ENCODE assay signal across 12 cellular contexts in the genomic region with DNA sequence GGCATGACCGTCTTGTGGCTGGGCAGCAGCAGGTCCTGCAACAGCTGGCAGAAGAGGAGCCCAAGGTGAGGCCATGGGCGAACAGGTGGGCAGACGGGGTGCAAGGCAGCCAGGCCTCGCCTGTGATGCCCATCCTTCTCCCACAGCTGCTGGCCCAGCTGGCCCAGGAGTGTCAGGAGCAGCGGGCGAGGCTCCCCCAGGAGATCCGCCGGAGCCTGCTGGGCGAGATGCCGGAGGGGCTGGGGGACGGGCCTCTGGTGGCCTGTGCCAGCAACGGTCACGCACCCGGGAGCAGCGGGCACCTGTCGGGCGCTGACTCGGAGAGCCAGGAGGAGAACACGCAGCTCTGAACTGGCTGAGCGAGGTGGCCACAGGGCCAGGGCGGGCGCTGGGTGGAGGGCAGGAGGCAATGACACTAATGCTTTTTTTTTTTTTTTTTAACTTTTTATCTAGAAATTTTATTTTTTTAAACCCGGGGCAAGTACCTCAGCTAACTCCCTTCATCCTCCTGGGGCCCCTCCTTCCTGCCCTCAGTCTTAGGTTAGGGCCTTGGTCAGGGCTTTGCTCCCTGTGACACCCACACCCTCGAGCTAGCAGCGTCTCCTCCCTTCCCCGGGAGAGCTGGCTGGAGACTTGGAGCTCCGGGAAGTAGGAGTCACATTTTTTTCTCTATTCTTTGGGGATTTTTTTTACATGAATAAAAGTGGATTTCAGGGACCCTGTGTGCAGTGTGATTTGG. TPM values are rescaled to one million over a fixed set of nuclear protein-coding genes. Genes with fewer than 3 reads are reported as not detected.
DNase-seq lines count a peak whose midpoint lies in the region; ATAC-seq, FAIRE-seq and TF ChIP-seq lines count a peak whose summit lies in the region.
"Had no signal": no experiment of that assay in that cellular context is flagged by ENCODE, and none has a peak within 500 bp of the region (broad histone marks: within the 10 kb centered on the region; RNA-seq: fewer than 3 reads in every experiment).

No MANE protein-coding gene starts in this region.

- WGBS in SK-N-SH (ENCODE audit: low lambda C conversion rate) = 90% methylated on average over 21 of the region's 27 CpGs
- 91% methylated on average over 20 of the region's 27 CpGs for WGBS in HepG2 (ENCODE audit: low lambda C conversion rate)

- peaks cover 15 to 25% of the 10 kb centered on the region in 2 experiments for H3K36me3 ChIP-seq in SK-N-SH (replicated peaks in 1 of 2; ENCODE audit: control insufficient read depth in 1 of 2, insufficient read depth in 2 of 2, low read length in 1 of 2)
- H3K36me3 ChIP-seq in HepG2 (replicated peaks in 1 of 2; ENCODE audit: control insufficient read depth in 1 of 2, insufficient read depth in 2 of 2, low read length in 2 of 2) = peaks cover 1 to 13% of the 10 kb centered on the region in 2 experiments; a peak in 4 of 5 replicates
- H3K36me3 ChIP-seq in stomach smooth muscle (ENCODE audit: control insufficient read depth in 2 of 2, insufficient read depth in 2 of 2, low read length in 2 of 2) = peaks cover 9 to 20% of the 10 kb centered on the region in 2 donors

- in situ Hi-C loops in HepG2 (cut with HindIII; ENCODE audit: extremely low pct_ligation_motif_present, low pct_unique_long_range_greater_than_20kb) = no loop called here

- TF ChIP-seq CTCF in SK-N-SH (IDR thresholded peaks at IDR 0.05) (no peak), HepG2 (CRISPR knock-in tag; IDR thresholded peaks at IDR 0.05) (no peak)

- H2AFZ ChIP-seq in SK-N-SH (ENCODE audit: low read depth) (no peak overlapping the region), HepG2 (ENCODE audit: low read length) (no peak overlapping the region)

- H3K9me3 Mint-ChIP-seq in activated T-helper 1 cell treated with anti-CD3 and anti-CD28 coated beads, Interleukin-12 subunit alpha, Interleukin-12 subunit beta, Interleukin-2, Interleukin-4 antibody, amounts not matched to agents 30 ng/mL and 10 ng/mL and 1 ng/mL, durations not matched to agents 14 hours and 24 hours and 36 hours = no peaks in the 10 kb centered on the region
- H3K9me3 Mint-ChIP-seq: activated T-cell treated with anti-CD3 and anti-CD28 coated beads, Interleukin-2, amount 50 U/mL, for 4 hours had no signal

- peaks cover 12 to 60% of the 10 kb centered on the region in 2 experiments; a peak in 3 of 4 replicates for H3K4me1 ChIP-seq in SK-N-SH (ENCODE audit: control insufficient read depth in 1 of 2, insufficient read depth in 2 of 2, low read depth in 1 of 2, low read length in 1 of 2)
- peaks cover 22% of the 10 kb centered on the region for H3K4me1 ChIP-seq in HepG2 (ENCODE audit: insufficient read depth, low read length)
- peaks cover 35% of the 10 kb centered on the region for H3K4me1 ChIP-seq in stomach smooth muscle (ENCODE audit: control insufficient read depth, insufficient read depth, low read length)
- H3K4me1 ChIP-seq: SJCRH30 had no signal

- peaks cover 28% of the 10 kb centered on the region for H3K4me1 Mint-ChIP-seq in activated T-helper 1 cell treated with anti-CD3 and anti-CD28 coated beads, Interleukin-12 subunit alpha, Interleukin-12 subunit beta, Interleukin-2, Interleukin-4 antibody, amounts not matched to agents 30 ng/mL and 10 ng/mL and 1 ng/mL, durations not matched to agents 14 hours and 24 hours and 36 hours (ENCODE audit: low read depth)

- H3K4me3 ChIP-seq in SK-N-SH (ENCODE audit: low read depth in 2 of 2, low read length in 1 of 2) = no peak overlapping the region
- H3K4me3 ChIP-seq in HepG2 (replicated peaks in 1 of 3; ENCODE audit: insufficient read depth in 1 of 3, low read depth in 2 of 3, low read length in 3 of 3) = no peak overlapping the region
- H3K4me3 ChIP-seq in stomach smooth muscle (ENCODE audit: low read length in 2 of 2) = no peak overlapping the region
- H3K4me3 ChIP-seq: SJCRH30 had no signal

- DNase-seq in SK-N-SH = no peak
- DNase-seq in activated T-helper 1 cell treated with anti-CD3 and anti-CD28 coated beads, Interleukin-12 subunit alpha, Interleukin-12 subunit beta, Interleukin-2, Interleukin-4 antibody, amounts not matched to agents 30 ng/mL and 10 ng/mL and 1 ng/mL, durations not matched to agents 14 hours and 24 hours and 36 hours (ENCODE audit: low spot score) = no peak
- no peak for DNase-seq in HepG2 (ENCODE audit: low spot score)
- DNase-seq: activated T-cell treated with anti-CD3 and anti-CD28 coated beads, Interleukin-2, amount 50 U/mL, for 4 hours; Karpas-422; SJCRH30 had no signal

- intact Hi-C loops in activated T-helper 1 cell treated with anti-CD3 and anti-CD28 coated beads, Interleukin-12 subunit alpha, Interleukin-12 subunit beta, Interleukin-2, Interleukin-4 antibody, amounts not matched to agents 30 ng/mL and 10 ng/mL and 1 ng/mL, durations not matched to agents 14 hours and 24 hours and 36 hours (cut with micrococcal nuclease) = no loop called here
- intact Hi-C loops in HepG2 (cut with micrococcal nuclease; ENCODE audit: unreplicated experiment) = no loop called here

- no peak for TF ChIP-seq RAD21 in SK-N-SH (IDR thresholded peaks at IDR 0.05; ENCODE audit: low read length)
- TF ChIP-seq RAD21 in HepG2 (CRISPR knock-in tag; IDR thresholded peaks at IDR 0.05) = no peak

- POLR2A ChIA-PET in SK-N-SH (lab: Yijun Ruan, JAX) = interaction anchor here (0.7 to 6.5 kb wide), 4 partner anchors 21 to 1235 kb away, joined by 3 to 112 read pairs (median 4); partner anchors contain the start of genes FKBP2, NUDT22, PLCB3 and PPP1R14B
- POLR2A ChIA-PET in HepG2 (lab: Yijun Ruan, JAX) = interaction anchor here (0.7 to 5.9 kb wide), 6 partner anchors 15 to 63 kb away, joined by 3 to 113 read pairs (median 8); partner anchors contain the start of genes BAD, ESRRA, FKBP2 and PPP1R14B

- H3K9me3 ChIP-seq in SK-N-SH (no peaks in the 10 kb centered on the region), HepG2 (ENCODE audit: low read length) (no peaks in the 10 kb centered on the region), stomach smooth muscle (ENCODE audit: control insufficient read depth in 2 of 2, low read length in 2 of 2) (no peaks in the 10 kb centered on the region)
- H3K9me3 ChIP-seq: SJCRH30 had no signal

- H3K4me3 Mint-ChIP-seq in activated T-helper 1 cell treated with anti-CD3 and anti-CD28 coated beads, Interleukin-12 subunit alpha, Interleukin-12 subunit beta, Interleukin-2, Interleukin-4 antibody, amounts not matched to agents 30 ng/mL and 10 ng/mL and 1 ng/mL, durations not matched to agents 14 hours and 24 hours and 36 hours = peak overlapping the region; percentile 49

- peak overlapping the region; percentile 51 for H3K27ac Mint-ChIP-seq in activated T-helper 1 cell treated with anti-CD3 and anti-CD28 coated beads, Interleukin-12 subunit alpha, Interleukin-12 subunit beta, Interleukin-2, Interleukin-4 antibody, amounts not matched to agents 30 ng/mL and 10 ng/mL and 1 ng/mL, durations not matched to agents 14 hours and 24 hours and 36 hours

- H3K4me2 ChIP-seq in SK-N-SH (no peak overlapping the region), HepG2 (ENCODE audit: low read depth, low read length) (peak overlapping the region; percentile 95; the same call in 1 of the 2 replicates)

- ATAC-seq in SK-N-SH treated with all-trans-retinoic acid at 6 μM for 48 hours (no peak), HepG2 (no peak), HG02571 (IDR thresholded peaks at IDR 0.05; ENCODE audit: unreplicated experiment) (no peak), HG03135 (IDR thresholded peaks at IDR 0.05; ENCODE audit: unreplicated experiment) (no peak)
- ATAC-seq in activated CD4-positive, CD25-positive, alpha-beta regulatory T cell treated with anti-CD3 and anti-CD28 coated beads, Interleukin-2, amount 50 U/mL, for 24 hours = no peak
- ATAC-seq: activated T-cell treated with anti-CD3 and anti-CD28 coated beads, Interleukin-2, amount 50 U/mL, for 4 hours had no signal

- no peak for FAIRE-seq in HepG2 (lab: Jason Lieb, UNC)

- peaks cover 10% of the 10 kb centered on the region for H3K79me2 ChIP-seq in SK-N-SH (ENCODE audit: insufficient read depth)
- H3K79me2 ChIP-seq in HepG2 (ENCODE audit: insufficient read depth, low read length) = peaks cover 10% of the 10 kb centered on the region

- H4K20me1 ChIP-seq in SK-N-SH (ENCODE audit: insufficient read depth) (no peaks in the 10 kb centered on the region), HepG2 (ENCODE audit: insufficient read depth, low read length) (no peaks in the 10 kb centered on the region)

- no peaks in the 10 kb centered on the region for H3K27me3 ChIP-seq in SK-N-SH (ENCODE audit: insufficient read depth)
- H3K27me3 ChIP-seq in HepG2 (ENCODE audit: control insufficient read depth in 1 of 2, insufficient read depth in 2 of 2, low read length in 2 of 2) = no peaks in the 10 kb centered on the region
- no peaks in the 10 kb centered on the region for H3K27me3 ChIP-seq in stomach smooth muscle (ENCODE audit: control insufficient read depth in 1 of 2, insufficient read depth in 2 of 2, low read length in 2 of 2)
- H3K27me3 ChIP-seq: SJCRH30 had no signal

- H3K27me3 Mint-ChIP-seq in activated T-helper 1 cell treated with anti-CD3 and anti-CD28 coated beads, Interleukin-12 subunit alpha, Interleukin-12 subunit beta, Interleukin-2, Interleukin-4 antibody, amounts not matched to agents 30 ng/mL and 10 ng/mL and 1 ng/mL, durations not matched to agents 14 hours and 24 hours and 36 hours (ENCODE audit: insufficient read depth) = no peaks in the 10 kb centered on the region

- CTCF ChIA-PET in SK-N-SH (lab: Yijun Ruan, JAX) (interaction anchor here (0.8 to 6.9 kb wide), 5 partner anchors 13 to 92 kb away, joined by 3 to 89 read pairs (median 4); partner anchors contain the start of genes ESRRA, PLCB3 and RPS6KA4), HepG2 (lab: Yijun Ruan, JAX; ENCODE audit: low intra/inter-chr PET ratio, low total read pairs) (no interaction called here)

- BruUV-seq in HepG2 (replicated peaks; lab: Mats Ljungman, UMichigan) = no TSS peak

- no peak overlapping the region for H3K9ac ChIP-seq in SK-N-SH
- peak overlapping the region; percentile 75; the same call in 1 of the 2 replicates for H3K9ac ChIP-seq in HepG2 (ENCODE audit: insufficient read depth, low read depth, low read length)
- no peak overlapping the region for H3K9ac ChIP-seq in stomach smooth muscle (ENCODE audit: low read length in 2 of 2)

- H3F3A ChIP-seq in SK-N-SH (replicated peaks; ENCODE audit: insufficient read depth) = peaks cover 34% of the 10 kb centered on the region

- H3K9me2 ChIP-seq in SK-N-SH = no peaks in the 10 kb centered on the region

- H3K36me3 Mint-ChIP-seq in activated T-helper 1 cell treated with anti-CD3 and anti-CD28 coated beads, Interleukin-12 subunit alpha, Interleukin-12 subunit beta, Interleukin-2, Interleukin-4 antibody, amounts not matched to agents 30 ng/mL and 10 ng/mL and 1 ng/mL, durations not matched to agents 14 hours and 24 hours and 36 hours (ENCODE audit: low read depth) = peaks cover 11% of the 10 kb centered on the region

- TF ChIP-seq EP300 in SK-N-SH (IDR thresholded peaks at IDR 0.05; ENCODE audit: borderline replicate concordance in 1 of 2, low read depth in 1 of 2, low read length in 1 of 2) = no peak
- no peak for TF ChIP-seq EP300 in HepG2 (IDR thresholded peaks at IDR 0.05; ENCODE audit: low read depth in 2 of 2, low read length in 2 of 2)
- TF ChIP-seq EP300 in HepG2 (CRISPR knock-in tag; IDR thresholded peaks at IDR 0.05; ENCODE audit: borderline replicate concordance) = no peak

- H3K27ac ChIP-seq in SK-N-SH (ENCODE audit: low read depth in 2 of 2, low read length in 1 of 2) (peak overlapping the region; percentile 88 to 97; a peak in 3 of 4 replicates), HepG2 (ENCODE audit: extremely low read length, insufficient read depth, low read length) (no peak overlapping the region), stomach smooth muscle (ENCODE audit: low read length) (peak overlapping the region; percentile 96)
- H3K27ac ChIP-seq: SJCRH30 had no signal

- TF ChIP-seq POLR2A in HepG2 (IDR thresholded peaks at IDR 0.05; ENCODE audit: insufficient read depth in 1 of 2, low read depth in 2 of 2, low read length in 2 of 2) = no peak

RNA-seq across cellular contexts. Expression of gene PLCB3, which starts 16.0 kb away (rescaled TPM):
- polyA plus RNA-seq in SK-N-SH (2012; rRNA removed) = 26.8 and 30.4 TPM in 2 replicates
- 13.3 and 18.8 TPM in 2 replicates for polyA plus RNA-seq in SK-N-SH (2012; cell fraction: cytosol; rRNA removed)
- polyA plus RNA-seq in SK-N-SH (2012; cell fraction: nucleus; rRNA removed) = 75.4 and 83.0 TPM in 2 replicates
- 13.4 and 14.2 TPM in 2 replicates for total RNA-seq in activated T-helper 1 cell treated with anti-CD3 and anti-CD28 coated beads, Interleukin-12 subunit alpha, Interleukin-12 subunit beta, Interleukin-2, Interleukin-4 antibody, amounts not matched to agents 30 ng/mL and 10 ng/mL and 1 ng/mL, durations not matched to agents 14 hours and 24 hours and 36 hours
- 11.0 and 13.8 TPM in 2 replicates for total RNA-seq in HepG2 (2016; rRNA removed; fragmentation: Illumina TruSeq; extraction: Trizol)
- 1.0 and 1.3 TPM in 2 replicates for total RNA-seq in HepG2 (2016; cell fraction: cytosol; rRNA removed; fragmentation: Illumina TruSeq; extraction: Trizol; ENCODE audit: low read depth)
- 8.3 and 13.7 TPM in 2 replicates for total RNA-seq in HepG2 (2016; cell fraction: insoluble cytoplasmic fraction; rRNA removed; fragmentation: Illumina TruSeq; extraction: Trizol)
- total RNA-seq in HepG2 (2016; cell fraction: membrane; rRNA removed; fragmentation: Illumina TruSeq; extraction: Trizol) = 4.1 and 4.8 TPM in 2 replicates
- total RNA-seq in HepG2 (2016; cell fraction: nucleus; rRNA removed; fragmentation: Illumina TruSeq; extraction: Trizol) = 10.2 and 12.9 TPM in 2 replicates
- 7.5 and 9.0 TPM in 2 replicates for polyA plus RNA-seq in HepG2 (2011; rRNA removed)
- 4.0 and 5.1 TPM in 2 replicates for polyA plus RNA-seq in HepG2 (2011; cell fraction: cytosol; rRNA removed)
- polyA plus RNA-seq in HepG2 (2011; cell fraction: nucleus; rRNA removed) = 41.8 and 57.9 TPM in 2 replicates
- 4.3 TPM in 2 replicates for polyA plus RNA-seq in HepG2 (2012)
- polyA plus RNA-seq in HepG2 (2016; cell fraction: cytosol; fragmentation: Illumina TruSeq; extraction: Trizol; ENCODE audit: low read depth) = 0.59 and 0.66 TPM in 2 replicates
- polyA plus RNA-seq in HepG2 (2016; cell fraction: insoluble cytoplasmic fraction; fragmentation: Illumina TruSeq; extraction: Trizol; ENCODE audit: low read depth) = 7.0 and 8.7 TPM in 2 replicates
- 1.6 and 1.9 TPM in 2 replicates for polyA plus RNA-seq in HepG2 (2016; cell fraction: membrane; fragmentation: Illumina TruSeq; extraction: Trizol; ENCODE audit: low read depth)
- polyA plus RNA-seq in HepG2 (2016; cell fraction: nucleus; fragmentation: Illumina TruSeq; extraction: Trizol; ENCODE audit: insufficient read depth, low read depth) = 30.9 and 31.3 TPM in 2 replicates
- 16.2 and 72.0 TPM in 2 replicates for polyA minus RNA-seq in HepG2 (2011; rRNA and poly(A)+ RNA removed; ENCODE audit: low replicate concordance)
- polyA minus RNA-seq in HepG2 (2011; cell fraction: cytosol; rRNA and poly(A)+ RNA removed) = 6.0 and 9.0 TPM in 2 replicates
- 7.6 and 9.8 TPM in 2 replicates for polyA minus RNA-seq in HepG2 (2011; cell fraction: nucleus; rRNA and poly(A)+ RNA removed)

RNA-seq across cellular contexts. Expression of gene BAD, which starts 17.1 kb away (rescaled TPM):
- polyA plus RNA-seq in SK-N-SH (2012; rRNA removed) = 75.6 and 80.9 TPM in 2 replicates
- polyA plus RNA-seq in SK-N-SH (2012; cell fraction: cytosol; rRNA removed) = 48.5 and 72.0 TPM in 2 replicates
- polyA plus RNA-seq in SK-N-SH (2012; cell fraction: nucleus; rRNA removed) = 36.9 and 63.9 TPM in 2 replicates
- total RNA-seq in activated T-helper 1 cell treated with anti-CD3 and anti-CD28 coated beads, Interleukin-12 subunit alpha, Interleukin-12 subunit beta, Interleukin-2, Interleukin-4 antibody, amounts not matched to agents 30 ng/mL and 10 ng/mL and 1 ng/mL, durations not matched to agents 14 hours and 24 hours and 36 hours = 30.1 and 38.0 TPM in 2 replicates
- 28.5 and 33.0 TPM in 2 replicates for total RNA-seq in HepG2 (2016; rRNA removed; fragmentation: Illumina TruSeq; extraction: Trizol)
- 38.1 and 48.3 TPM in 2 replicates for total RNA-seq in HepG2 (2016; cell fraction: cytosol; rRNA removed; fragmentation: Illumina TruSeq; extraction: Trizol; ENCODE audit: low read depth)
- total RNA-seq in HepG2 (2016; cell fraction: insoluble cytoplasmic fraction; rRNA removed; fragmentation: Illumina TruSeq; extraction: Trizol) = 31.6 and 32.7 TPM in 2 replicates
- total RNA-seq in HepG2 (2016; cell fraction: membrane; rRNA removed; fragmentation: Illumina TruSeq; extraction: Trizol) = 45.1 and 50.4 TPM in 2 replicates
- total RNA-seq in HepG2 (2016; cell fraction: nucleus; rRNA removed; fragmentation: Illumina TruSeq; extraction: Trizol) = 11.0 and 16.1 TPM in 2 replicates
- polyA plus RNA-seq in HepG2 (2011; rRNA removed) = 17.9 and 21.2 TPM in 2 replicates
- polyA plus RNA-seq in HepG2 (2011; cell fraction: cytosol; rRNA removed) = 16.2 and 25.5 TPM in 2 replicates
- polyA plus RNA-seq in HepG2 (2011; cell fraction: nucleus; rRNA removed) = 11.7 and 12.5 TPM in 2 replicates
- 7.1 and 11.0 TPM in 2 replicates for polyA plus RNA-seq in HepG2 (2012)
- polyA plus RNA-seq in HepG2 (2016; cell fraction: cytosol; fragmentation: Illumina TruSeq; extraction: Trizol; ENCODE audit: low read depth) = 44.2 and 54.0 TPM in 2 replicates
- 30.5 and 33.9 TPM in 2 replicates for polyA plus RNA-seq in HepG2 (2016; cell fraction: insoluble cytoplasmic fraction; fragmentation: Illumina TruSeq; extraction: Trizol; ENCODE audit: low read depth)
- polyA plus RNA-seq in HepG2 (2016; cell fraction: membrane; fragmentation: Illumina TruSeq; extraction: Trizol; ENCODE audit: low read depth) = 44.1 and 45.8 TPM in 2 replicates
- 18.3 and 24.9 TPM in 2 replicates for polyA plus RNA-seq in HepG2 (2016; cell fraction: nucleus; fragmentation: Illumina TruSeq; extraction: Trizol; ENCODE audit: insufficient read depth, low read depth)
- 10.3 and 10.8 TPM in 2 replicates for polyA minus RNA-seq in HepG2 (2011; rRNA and poly(A)+ RNA removed; ENCODE audit: low replicate concordance)
- polyA minus RNA-seq in HepG2 (2011; cell fraction: cytosol; rRNA and poly(A)+ RNA removed) = 3.5 and 4.1 TPM in 2 replicates
- polyA minus RNA-seq in HepG2 (2011; cell fraction: nucleus; rRNA and poly(A)+ RNA removed) = 3.1 and 4.0 TPM in 2 replicates

RNA-seq across cellular contexts. Expression of gene GPR137, which starts 18.3 kb away (rescaled TPM):
- polyA plus RNA-seq in SK-N-SH (2012; rRNA removed) = 29.9 and 32.9 TPM in 2 replicates
- 14.3 and 21.2 TPM in 2 replicates for polyA plus RNA-seq in SK-N-SH (2012; cell fraction: cytosol; rRNA removed)
- 84.7 and 89.1 TPM in 2 replicates for polyA plus RNA-seq in SK-N-SH (2012; cell fraction: nucleus; rRNA removed)
- 35.3 and 41.8 TPM in 2 replicates for total RNA-seq in activated T-helper 1 cell treated with anti-CD3 and anti-CD28 coated beads, Interleukin-12 subunit alpha, Interleukin-12 subunit beta, Interleukin-2, Interleukin-4 antibody, amounts not matched to agents 30 ng/mL and 10 ng/mL and 1 ng/mL, durations not matched to agents 14 hours and 24 hours and 36 hours
- total RNA-seq in HepG2 (2016; rRNA removed; fragmentation: Illumina TruSeq; extraction: Trizol) = 10.3 and 13.2 TPM in 2 replicates
- 11.7 and 14.7 TPM in 2 replicates for total RNA-seq in HepG2 (2016; cell fraction: cytosol; rRNA removed; fragmentation: Illumina TruSeq; extraction: Trizol; ENCODE audit: low read depth)
- 8.2 and 14.4 TPM in 2 replicates for total RNA-seq in HepG2 (2016; cell fraction: insoluble cytoplasmic fraction; rRNA removed; fragmentation: Illumina TruSeq; extraction: Trizol)
- 15.8 and 22.6 TPM in 2 replicates for total RNA-seq in HepG2 (2016; cell fraction: membrane; rRNA removed; fragmentation: Illumina TruSeq; extraction: Trizol)
- total RNA-seq in HepG2 (2016; cell fraction: nucleus; rRNA removed; fragmentation: Illumina TruSeq; extraction: Trizol) = 10.5 and 11.6 TPM in 2 replicates
- 8.5 and 10.4 TPM in 2 replicates for polyA plus RNA-seq in HepG2 (2011; rRNA removed)
- 6.1 and 9.3 TPM in 2 replicates for polyA plus RNA-seq in HepG2 (2011; cell fraction: cytosol; rRNA removed)
- 22.5 and 26.2 TPM in 2 replicates for polyA plus RNA-seq in HepG2 (2011; cell fraction: nucleus; rRNA removed)
- polyA plus RNA-seq in HepG2 (2012) = 11.9 and 14.1 TPM in 2 replicates
- 19.8 and 22.4 TPM in 2 replicates for polyA plus RNA-seq in HepG2 (2016; cell fraction: cytosol; fragmentation: Illumina TruSeq; extraction: Trizol; ENCODE audit: low read depth)
- 18.6 and 20.2 TPM in 2 replicates for polyA plus RNA-seq in HepG2 (2016; cell fraction: insoluble cytoplasmic fraction; fragmentation: Illumina TruSeq; extraction: Trizol; ENCODE audit: low read depth)
- polyA plus RNA-seq in HepG2 (2016; cell fraction: membrane; fragmentation: Illumina TruSeq; extraction: Trizol; ENCODE audit: low read depth) = 33.5 and 34.6 TPM in 2 replicates
- polyA plus RNA-seq in HepG2 (2016; cell fraction: nucleus; fragmentation: Illumina TruSeq; extraction: Trizol; ENCODE audit: insufficient read depth, low read depth) = 34.1 and 40.3 TPM in 2 replicates
- 13.8 and 54.4 TPM in 2 replicates for polyA minus RNA-seq in HepG2 (2011; rRNA and poly(A)+ RNA removed; ENCODE audit: low replicate concordance)
- polyA minus RNA-seq in HepG2 (2011; cell fraction: cytosol; rRNA and poly(A)+ RNA removed) = 4.0 and 5.5 TPM in 2 replicates
- polyA minus RNA-seq in HepG2 (2011; cell fraction: nucleus; rRNA and poly(A)+ RNA removed) = 7.3 and 9.9 TPM in 2 replicates

RNA-seq across cellular contexts. Expression of gene PPP1R14B, which starts 20.6 kb away (rescaled TPM):
- polyA plus RNA-seq in SK-N-SH (2012; rRNA removed) (373 and 523 TPM in 2 replicates), HepG2 (2011; rRNA removed) (110 and 111 TPM in 2 replicates)
- 330 and 374 TPM in 2 replicates for polyA plus RNA-seq in SK-N-SH (2012; cell fraction: cytosol; rRNA removed)
- 234 and 283 TPM in 2 replicates for polyA plus RNA-seq in SK-N-SH (2012; cell fraction: nucleus; rRNA removed)
- 238 and 248 TPM in 2 replicates for total RNA-seq in activated T-helper 1 cell treated with anti-CD3 and anti-CD28 coated beads, Interleukin-12 subunit alpha, Interleukin-12 subunit beta, Interleukin-2, Interleukin-4 antibody, amounts not matched to agents 30 ng/mL and 10 ng/mL and 1 ng/mL, durations not matched to agents 14 hours and 24 hours and 36 hours
- total RNA-seq in HepG2 (2016; rRNA removed; fragmentation: Illumina TruSeq; extraction: Trizol) = 120 and 148 TPM in 2 replicates
- 601 and 608 TPM in 2 replicates for total RNA-seq in HepG2 (2016; cell fraction: cytosol; rRNA removed; fragmentation: Illumina TruSeq; extraction: Trizol; ENCODE audit: low read depth)
- 105 and 157 TPM in 2 replicates for total RNA-seq in HepG2 (2016; cell fraction: insoluble cytoplasmic fraction; rRNA removed; fragmentation: Illumina TruSeq; extraction: Trizol)
- 455 and 460 TPM in 2 replicates for total RNA-seq in HepG2 (2016; cell fraction: membrane; rRNA removed; fragmentation: Illumina TruSeq; extraction: Trizol)
- 61.8 and 68.9 TPM in 2 replicates for total RNA-seq in HepG2 (2016; cell fraction: nucleus; rRNA removed; fragmentation: Illumina TruSeq; extraction: Trizol)
- 95.7 and 131 TPM in 2 replicates for polyA plus RNA-seq in HepG2 (2011; cell fraction: cytosol; rRNA removed)
- polyA plus RNA-seq in HepG2 (2011; cell fraction: nucleus; rRNA removed) = 65.2 and 70.2 TPM in 2 replicates
- 85.4 and 91.2 TPM in 2 replicates for polyA plus RNA-seq in HepG2 (2012)
- 679 and 681 TPM in 2 replicates for polyA plus RNA-seq in HepG2 (2016; cell fraction: cytosol; fragmentation: Illumina TruSeq; extraction: Trizol; ENCODE audit: low read depth)
- 111 and 115 TPM in 2 replicates for polyA plus RNA-seq in HepG2 (2016; cell fraction: insoluble cytoplasmic fraction; fragmentation: Illumina TruSeq; extraction: Trizol; ENCODE audit: low read depth)
- polyA plus RNA-seq in HepG2 (2016; cell fraction: membrane; fragmentation: Illumina TruSeq; extraction: Trizol; ENCODE audit: low read depth) = 417 and 441 TPM in 2 replicates
- 105 and 136 TPM in 2 replicates for polyA plus RNA-seq in HepG2 (2016; cell fraction: nucleus; fragmentation: Illumina TruSeq; extraction: Trizol; ENCODE audit: insufficient read depth, low read depth)
- polyA minus RNA-seq in HepG2 (2011; rRNA and poly(A)+ RNA removed; ENCODE audit: low replicate concordance) = 28.2 and 115 TPM in 2 replicates
- polyA minus RNA-seq in HepG2 (2011; cell fraction: cytosol; rRNA and poly(A)+ RNA removed) = 27.3 and 27.5 TPM in 2 replicates
- polyA minus RNA-seq in HepG2 (2011; cell fraction: nucleus; rRNA and poly(A)+ RNA removed) = 10.6 and 13.1 TPM in 2 replicates

RNA-seq across cellular contexts. Expression of gene KCNK4, which starts 23.7 kb away (rescaled TPM):
- polyA plus RNA-seq in SK-N-SH (2012; rRNA removed) (0.13 and 0.16 TPM in 2 replicates), HepG2 (2011; rRNA removed) (not detected in 2 replicates)
- 0.24 TPM in 1 of 2 replicates, not detected in the other for polyA plus RNA-seq in SK-N-SH (2012; cell fraction: cytosol; rRNA removed)
- 0.93 and 1.1 TPM in 2 replicates for polyA plus RNA-seq in SK-N-SH (2012; cell fraction: nucleus; rRNA removed)
- total RNA-seq in activated T-helper 1 cell treated with anti-CD3 and anti-CD28 coated beads, Interleukin-12 subunit alpha, Interleukin-12 subunit beta, Interleukin-2, Interleukin-4 antibody, amounts not matched to agents 30 ng/mL and 10 ng/mL and 1 ng/mL, durations not matched to agents 14 hours and 24 hours and 36 hours = 0.16 and 0.29 TPM in 2 replicates
- not detected in 2 replicates for total RNA-seq in HepG2 (2016; rRNA removed; fragmentation: Illumina TruSeq; extraction: Trizol)
- not detected in 2 replicates for total RNA-seq in HepG2 (2016; cell fraction: cytosol; rRNA removed; fragmentation: Illumina TruSeq; extraction: Trizol; ENCODE audit: low read depth)
- total RNA-seq in HepG2 (2016; cell fraction: insoluble cytoplasmic fraction; rRNA removed; fragmentation: Illumina TruSeq; extraction: Trizol) = not detected in 2 replicates
- not detected in 2 replicates for total RNA-seq in HepG2 (2016; cell fraction: membrane; rRNA removed; fragmentation: Illumina TruSeq; extraction: Trizol)
- total RNA-seq in HepG2 (2016; cell fraction: nucleus; rRNA removed; fragmentation: Illumina TruSeq; extraction: Trizol) = not detected in 2 replicates
- polyA plus RNA-seq in HepG2 (2011; cell fraction: cytosol; rRNA removed) = not detected in 2 replicates
- not detected in 2 replicates for polyA plus RNA-seq in HepG2 (2011; cell fraction: nucleus; rRNA removed)
- polyA plus RNA-seq in HepG2 (2012) = not detected in 2 replicates
- polyA plus RNA-seq in HepG2 (2016; cell fraction: cytosol; fragmentation: Illumina TruSeq; extraction: Trizol; ENCODE audit: low read depth) = not detected in 2 replicates
- polyA plus RNA-seq in HepG2 (2016; cell fraction: insoluble cytoplasmic fraction; fragmentation: Illumina TruSeq; extraction: Trizol; ENCODE audit: low read depth) = not detected in 2 replicates
- polyA plus RNA-seq in HepG2 (2016; cell fraction: membrane; fragmentation: Illumina TruSeq; extraction: Trizol; ENCODE audit: low read depth) = not detected in 2 replicates
- polyA plus RNA-seq in HepG2 (2016; cell fraction: nucleus; fragmentation: Illumina TruSeq; extraction: Trizol; ENCODE audit: insufficient read depth, low read depth) = not detected in 2 replicates
- polyA minus RNA-seq in HepG2 (2011; rRNA and poly(A)+ RNA removed; ENCODE audit: low replicate concordance) = 0.21 TPM in 1 of 2 replicates, not detected in the other
- polyA minus RNA-seq in HepG2 (2011; cell fraction: cytosol; rRNA and poly(A)+ RNA removed) = not detected in 2 replicates
- polyA minus RNA-seq in HepG2 (2011; cell fraction: nucleus; rRNA and poly(A)+ RNA removed) = not detected in 2 replicates
- total RNA-seq: activated T-cell treated with anti-CD3 and anti-CD28 coated beads, Interleukin-2, amount 50 U/mL, for 4 hours; fibroblast of lung; SJCRH30 had no signal
- polyA plus RNA-seq: fibroblast of lung had no signal
